8 cellular contexts compared by ENCODE assay signal in the genomic region with DNA sequence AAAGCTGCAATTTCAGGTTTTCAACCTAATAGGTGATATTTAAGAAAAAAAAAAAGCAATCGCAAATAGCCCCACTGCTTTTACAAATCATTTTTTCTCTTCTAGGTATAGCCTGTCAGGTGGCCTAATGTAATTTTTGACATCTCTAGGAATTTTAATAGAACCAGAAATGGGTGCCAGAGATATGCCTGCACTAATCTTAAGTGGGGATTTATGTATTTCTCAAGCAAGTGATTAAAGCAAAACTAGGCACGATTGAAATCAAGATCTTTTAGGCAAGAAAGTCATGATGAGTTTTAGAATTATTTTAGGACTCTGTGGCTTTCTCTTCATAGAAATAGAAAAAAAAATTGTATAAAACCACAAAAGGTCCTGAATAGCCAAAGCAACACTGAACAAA. TPM values are rescaled to one million over a fixed set of nuclear protein-coding genes. Genes with fewer than 3 reads are reported as not detected.
DNase-seq lines count a peak whose midpoint lies in the region; TF ChIP-seq lines count a peak whose summit lies in the region.

No MANE protein-coding gene starts in this region.

- TF ChIP-seq CTCF in esophagus squamous epithelium (IDR thresholded peaks at IDR 0.05), result no peak

- H3K27ac ChIP-seq in SJSA1 (peak overlapping the region; percentile 47; the same call in 1 of the 2 replicates), esophagus squamous epithelium (peak overlapping the region; percentile 89 to 96 (median 94)), rectal smooth muscle tissue (ENCODE audit: low read depth, low read length) (peak overlapping the region; percentile 91)

- no peaks in the 10 kb centered on the region for H3K9me3 ChIP-seq in SJSA1 (replicated peaks)
- H3K9me3 ChIP-seq in esophagus squamous epithelium, result no peaks in the 10 kb centered on the region

- H3K27me3 ChIP-seq in SJSA1 (replicated peaks) (no peaks in the 10 kb centered on the region), esophagus squamous epithelium (no peaks in the 10 kb centered on the region), rectal smooth muscle tissue (ENCODE audit: control insufficient read depth, insufficient read depth, low read length) (no peaks in the 10 kb centered on the region)

- DNase-seq in NCI-H1694 treated with DMSO at 0.1 percent for 48 hours (lab: John Stamatoyannopoulos, UW), result peak; percentile 67
- DNase-seq in NCI-H1694 (lab: John Stamatoyannopoulos, UW), result no peak
- no peak for DNase-seq in SJSA1 (ENCODE audit: low read depth in 1 of 2, low spot score in 2 of 2)
- DNase-seq in esophagus squamous epithelium (lab: John Stamatoyannopoulos, UW), result no peak
- no peak for DNase-seq in activated effector memory CD4-positive, alpha-beta T cell treated with Interleukin-2 at 50 U/mL for 16 hours
- DNase-seq in cortex of kidney (lab: John Stamatoyannopoulos, UW), result no peak
- no peak for DNase-seq in epidermal melanocyte (ENCODE audit: insufficient read length, low spot score)

- H3K4me3 ChIP-seq in SJSA1 (peak overlapping the region; percentile 68), esophagus squamous epithelium (peak overlapping the region; percentile 61 to 86 (median 69)), rectal smooth muscle tissue (ENCODE audit: low read length) (peak overlapping the region; percentile 94)

- H3K36me3 ChIP-seq in SJSA1 (no peaks in the 10 kb centered on the region), esophagus squamous epithelium (peaks cover 0 to 21% (median 0%) of the 10 kb centered on the region in 3 donors), rectal smooth muscle tissue (ENCODE audit: control insufficient read depth, insufficient read depth, low read length) (peaks cover 2% of the 10 kb centered on the region)

- H3K4me1 ChIP-seq in SJSA1 (replicated peaks) (0 out of 2 replicates have a peak, but pooled peaks cover 9% of the 10 kb centered on the region), esophagus squamous epithelium (peaks cover 9 to 39% (median 14%) of the 10 kb centered on the region in 3 donors), rectal smooth muscle tissue (ENCODE audit: control insufficient read depth, insufficient read depth, low read length) (peaks cover 17% of the 10 kb centered on the region)

- intact Hi-C loops in esophagus squamous epithelium (cut with DNase I), result no loop called here

- TF ChIP-seq POLR2A in esophagus squamous epithelium (IDR thresholded peaks at IDR 0.05), result no peak

- no peak overlapping the region for H3K9ac ChIP-seq in rectal smooth muscle tissue (ENCODE audit: low read length)

- 3 to 9% methylated on average over 2 of the region's 2 CpGs for WGBS in esophagus squamous epithelium, 2 donors

RNA-seq across cellular contexts. Expression of gene AMACR, which starts 0.9 kb away (rescaled TPM):
- total RNA-seq in SJSA1 (2014; rRNA removed; shearing (Covaris generic)), result 3.6 and 5.9 TPM in 2 replicates
- total RNA-seq in esophagus squamous epithelium, result 10 to 100 TPM in 3 of 4 donors, 1 to 10 TPM in 1; 5.4 to 21.5 (median 15.5) TPM

RNA-seq across cellular contexts. Expression of gene SLC45A2, which starts 24.2 kb away (rescaled TPM):
- total RNA-seq in SJSA1 (2014; rRNA removed; shearing (Covaris generic)), result not detected in 2 replicates
- total RNA-seq in esophagus squamous epithelium, result under 1 TPM in 1 of 4 donors, not detected in 3; 0.19 TPM

RNA-seq across cellular contexts. Expression of gene C1QTNF3, which starts 34.3 kb away (rescaled TPM):
- 0.24 TPM in 1 of 2 replicates, not detected in the other for total RNA-seq in SJSA1 (2014; rRNA removed; shearing (Covaris generic))
- total RNA-seq in esophagus squamous epithelium, result 1 to 10 TPM in 3 of 4 donors, under 1 TPM in 1; 0.53 to 5.1 (median 1.6) TPM
